ENCODE assay signal across 29 cellular contexts in the genomic region with DNA sequence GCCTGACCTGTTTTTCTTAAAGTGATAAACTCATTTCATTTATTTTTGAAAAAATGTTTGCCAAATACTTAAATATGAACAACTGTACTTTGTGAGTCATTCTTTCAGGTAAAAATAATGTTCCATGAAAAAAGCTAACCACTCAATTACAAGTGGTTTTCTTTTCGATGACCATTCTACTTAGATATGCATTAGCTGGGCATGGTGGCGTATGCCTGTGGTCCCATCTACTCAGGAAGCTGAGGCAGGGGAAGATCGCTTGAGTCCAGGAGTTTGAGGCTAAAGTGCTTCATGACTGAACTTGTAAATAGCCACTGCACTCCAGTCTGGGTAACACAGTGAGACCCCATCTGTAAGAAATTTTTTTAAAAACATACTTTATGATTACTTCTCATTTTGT.
"Had no signal": no experiment of that assay in that cellular context is flagged by ENCODE, and none has a peak within 500 bp of the region (broad histone marks: within the 10 kb centered on the region; RNA-seq: fewer than 3 reads in every experiment).

No MANE protein-coding gene starts in this region.

- H3K9me3 ChIP-seq: body of pancreas, colonic mucosa, left lung, lower lobe of right lung, mucosa of descending colon, ovary, upper lobe of left lung had no signal

- H3K36me3 Mint-ChIP-seq: activated CD8-positive, alpha-beta memory T cell treated with anti-CD3 and anti-CD28 coated beads, Interleukin-2, amount 10 ng/mL, durations not matched to agents 7 days and 5 days; stimulated activated memory B cell treated with anti-CD40 and anti-IgM and Interleukin-4, amounts not matched to agents 10 μg/mL and 1 μg/mL and 100 μg/mL, for 72 hours had no signal

- H3K27me3 Mint-ChIP-seq: activated B cell treated with CpG ODN at 0.5 μM for 24 hours; activated CD4-positive, alpha-beta T cell treated with anti-CD3 and anti-CD28 coated beads for 36 hours; activated CD8-positive, alpha-beta memory T cell treated with anti-CD3 and anti-CD28 coated beads, Interleukin-2, amount 10 ng/mL, durations not matched to agents 7 days and 5 days; stimulated activated memory B cell treated with anti-CD40 and anti-IgM and Interleukin-4, amounts not matched to agents 10 μg/mL and 1 μg/mL and 100 μg/mL, for 72 hours; stimulated activated naive CD8-positive, alpha-beta T cell treated with anti-CD3 and anti-CD28 coated beads, Interleukin-15, amount 100 ng/mL, for 72 hours had no signal

- H3K36me3 ChIP-seq: colonic mucosa, left lung, lower lobe of right lung, ovary, upper lobe of left lung had no signal

- DNase-seq: activated B cell treated with CpG ODN at 0.5 μM for 24 hours; activated CD4-positive, alpha-beta T cell treated with anti-CD3 and anti-CD28 coated beads for 36 hours; activated CD8-positive, alpha-beta memory T cell treated with anti-CD3 and anti-CD28 coated beads, Interleukin-2, amount 10 ng/mL, durations not matched to agents 7 days and 5 days; activated CD8-positive, alpha-beta T cell treated with anti-CD3 and anti-CD28 coated beads, Interleukin-2, amount 10 ng/mL, durations not matched to agents 7 days and 5 days; activated gamma-delta T cell; activated naive CD4-positive, alpha-beta T cell treated with anti-CD3 and anti-CD28 coated beads, Interleukin-2, amount 50 U/mL, for 16 hours; activated T-cell treated with anti-CD3 and anti-CD28 coated beads for 4 hours; amniotic stem cell; body of pancreas; colonic mucosa; effector memory CD4-positive, alpha-beta T cell; glutamatergic neuron; lower lobe of right lung; mesendoderm; mucosa of descending colon; ovary; small intestine; stimulated activated CD4-positive, alpha-beta T cell treated with anti-CD3 and anti-CD28 coated beads, Interleukin-4, amount 100 ng/mL, for 24 hours; stimulated activated naive CD8-positive, alpha-beta T cell treated with anti-CD3 and anti-CD28 coated beads, Interleukin-15, amount 100 ng/mL, for 72 hours; substantia nigra; T-helper 1 cell; upper lobe of left lung had no signal

- H3K27ac ChIP-seq: body of pancreas, colonic mucosa, left lung, lower lobe of right lung, ovary, upper lobe of left lung had no signal

- H3K4me3 ChIP-seq: body of pancreas, colonic mucosa, left lung, lower lobe of right lung, mucosa of descending colon, ovary, upper lobe of left lung had no signal

- H3K4me3 Mint-ChIP-seq: activated B cell treated with CpG ODN at 0.5 μM for 24 hours; activated CD4-positive, alpha-beta T cell treated with anti-CD3 and anti-CD28 coated beads for 36 hours; activated CD8-positive, alpha-beta memory T cell treated with anti-CD3 and anti-CD28 coated beads, Interleukin-2, amount 10 ng/mL, durations not matched to agents 7 days and 5 days; activated CD8-positive, alpha-beta T cell treated with anti-CD3 and anti-CD28 coated beads, Interleukin-2, amount 10 ng/mL, durations not matched to agents 7 days and 5 days; natural killer cell treated with Interleukin-12 subunit alpha and Interleukin-12 subunit beta and Interleukin-15 and Interleukin-18, amount 100 ng/mL, for 72 hours; stimulated activated memory B cell treated with anti-CD40 and anti-IgM and Interleukin-4, amounts not matched to agents 10 μg/mL and 1 μg/mL and 100 μg/mL, for 72 hours; stimulated activated naive CD8-positive, alpha-beta T cell treated with anti-CD3 and anti-CD28 coated beads, Interleukin-15, amount 100 ng/mL, for 72 hours; T-helper 2 cell treated with Interferon-gamma antibody and Interleukin-4, amounts not matched to agents 5 μg/mL and 100 μg/mL, for 36 hours had no signal

- FAIRE-seq: frontal cortex, islet of Langerhans, small intestine had no signal

- H3K4me1 ChIP-seq: colonic mucosa had no signal

- H3K9me3 Mint-ChIP-seq: activated B cell treated with CpG ODN at 0.5 μM for 24 hours; natural killer cell treated with Interleukin-12 subunit alpha and Interleukin-12 subunit beta and Interleukin-15 and Interleukin-18, amount 100 ng/mL, for 72 hours; stimulated activated memory B cell treated with anti-CD40 and anti-IgM and Interleukin-4, amounts not matched to agents 10 μg/mL and 1 μg/mL and 100 μg/mL, for 72 hours; stimulated activated naive CD8-positive, alpha-beta T cell treated with anti-CD3 and anti-CD28 coated beads, Interleukin-15, amount 100 ng/mL, for 72 hours; T-helper 2 cell treated with Interferon-gamma antibody and Interleukin-4, amounts not matched to agents 5 μg/mL and 100 μg/mL, for 36 hours had no signal

- H3K27me3 ChIP-seq: body of pancreas, colonic mucosa, left lung, ovary, upper lobe of left lung had no signal

- H3K27ac Mint-ChIP-seq: activated B cell treated with CpG ODN at 0.5 μM for 24 hours; activated CD4-positive, alpha-beta T cell treated with anti-CD3 and anti-CD28 coated beads for 36 hours; activated CD8-positive, alpha-beta memory T cell treated with anti-CD3 and anti-CD28 coated beads, Interleukin-2, amount 10 ng/mL, durations not matched to agents 7 days and 5 days; activated CD8-positive, alpha-beta T cell treated with anti-CD3 and anti-CD28 coated beads, Interleukin-2, amount 10 ng/mL, durations not matched to agents 7 days and 5 days; natural killer cell treated with Interleukin-12 subunit alpha and Interleukin-12 subunit beta and Interleukin-15 and Interleukin-18, amount 100 ng/mL, for 72 hours; progenitor cell of endocrine pancreas; stimulated activated memory B cell treated with anti-CD40 and anti-IgM and Interleukin-4, amounts not matched to agents 10 μg/mL and 1 μg/mL and 100 μg/mL, for 72 hours; stimulated activated naive CD8-positive, alpha-beta T cell treated with anti-CD3 and anti-CD28 coated beads, Interleukin-15, amount 100 ng/mL, for 72 hours; T-helper 2 cell treated with Interferon-gamma antibody and Interleukin-4, amounts not matched to agents 5 μg/mL and 100 μg/mL, for 36 hours had no signal
